In genomic region chr14:32142754-32143437, GRCh38 we compare ENCODE assay signal across 41 cellular contexts. TPM values are rescaled to one million over a fixed set of nuclear protein-coding genes. Genes with fewer than 3 reads are reported as not detected.
"Had no signal": no experiment of that assay in that cellular context is flagged by ENCODE, and none has a peak within 500 bp of the region (broad histone marks: within the 10 kb centered on the region; RNA-seq: fewer than 3 reads in every experiment).

No MANE protein-coding gene starts in this region.

- H3K4me3 Mint-ChIP-seq: activated CD4-positive, alpha-beta memory T cell treated with anti-CD3 and anti-CD28 coated beads for 36 hours; activated CD4-positive, alpha-beta T cell treated with anti-CD3 and anti-CD28 coated beads for 36 hours; activated CD8-positive, alpha-beta T cell treated with anti-CD3 and anti-CD28 coated beads for 36 hours; activated naive CD4-positive, alpha-beta T cell treated with anti-CD3 and anti-CD28 coated beads for 36 hours; activated naive CD8-positive, alpha-beta T cell treated with anti-CD3 and anti-CD28 coated beads for 36 hours; activated T-cell treated with anti-CD3 and anti-CD28 coated beads, Interleukin-2, amount 50 U/mL, for 4 hours; activated T-cell treated with anti-CD3 and anti-CD28 coated beads, Interleukin-2, amount 50 U/mL, for 72 hours; activated T-helper 1 cell treated with anti-CD3 and anti-CD28 coated beads, Interleukin-12 subunit alpha, Interleukin-12 subunit beta, Interleukin-2, Interleukin-4 antibody, amounts not matched to agents 30 ng/mL and 10 ng/mL and 1 ng/mL, durations not matched to agents 14 hours and 24 hours and 36 hours; activated T-helper 17 cell treated with anti-CD3 and anti-CD28 coated beads, Interleukin-2, amount 50 U/mL, for 72 hours; T-helper 1 cell treated with Interleukin-12 subunit alpha and Interleukin-12 subunit beta and Interleukin-4 antibody, amounts not matched to agents 30 μg/mL and 1 μg/mL, for 36 hours; T-helper 2 cell treated with Interferon-gamma antibody and Interleukin-4, amounts not matched to agents 5 μg/mL and 100 μg/mL, for 36 hours had no signal

- H3K27ac Mint-ChIP-seq: activated CD4-positive, alpha-beta memory T cell treated with anti-CD3 and anti-CD28 coated beads for 36 hours; activated CD4-positive, alpha-beta T cell treated with anti-CD3 and anti-CD28 coated beads for 36 hours; activated CD8-positive, alpha-beta T cell treated with anti-CD3 and anti-CD28 coated beads for 36 hours; activated naive CD4-positive, alpha-beta T cell treated with anti-CD3 and anti-CD28 coated beads for 36 hours; activated naive CD4-positive, alpha-beta T cell treated with anti-CD3 and anti-CD28 coated beads, Interleukin-2, amount 50 U/mL, for 72 hours; activated naive CD8-positive, alpha-beta T cell treated with anti-CD3 and anti-CD28 coated beads for 36 hours; activated T-cell treated with anti-CD3 and anti-CD28 coated beads, Interleukin-2, amount 50 U/mL, for 72 hours; activated T-helper 1 cell treated with anti-CD3 and anti-CD28 coated beads, Interleukin-12 subunit alpha, Interleukin-12 subunit beta, Interleukin-2, Interleukin-4 antibody, amounts not matched to agents 30 ng/mL and 10 ng/mL and 1 ng/mL, durations not matched to agents 14 hours and 24 hours and 36 hours; activated T-helper 17 cell treated with anti-CD3 and anti-CD28 coated beads, Interleukin-2, amount 50 U/mL, for 72 hours; T-helper 1 cell treated with Interleukin-12 subunit alpha and Interleukin-12 subunit beta and Interleukin-4 antibody, amounts not matched to agents 30 μg/mL and 1 μg/mL, for 36 hours; T-helper 2 cell treated with Interferon-gamma antibody and Interleukin-4, amounts not matched to agents 5 μg/mL and 100 μg/mL, for 36 hours had no signal

- H3K27me3 ChIP-seq: adrenal gland, body of pancreas, brain microvascular endothelial cell, breast epithelium had no signal

- H3K4me3 ChIP-seq: adrenal gland, body of pancreas, breast epithelium had no signal

- H3K9me3 ChIP-seq: adrenal gland had no signal

- DNase-seq: activated CD4-positive, alpha-beta memory T cell treated with anti-CD3 and anti-CD28 coated beads for 36 hours; activated CD4-positive, alpha-beta T cell treated with anti-CD3 and anti-CD28 coated beads for 1 hour; activated CD4-positive, alpha-beta T cell treated with anti-CD3 and anti-CD28 coated beads for 36 hours; activated CD4-positive, alpha-beta T cell treated with anti-CD3 and anti-CD28 coated beads for 48 hours; activated CD4-positive, alpha-beta T cell treated with anti-CD3 and anti-CD28 coated beads, Interleukin-2, amount 50 U/mL, for 1 hour; activated CD4-positive, alpha-beta T cell treated with anti-CD3 and anti-CD28 coated beads, Interleukin-2, amount 50 U/mL, for 4 hours; activated CD4-positive, CD25-positive, alpha-beta regulatory T cell; activated CD8-positive, alpha-beta memory T cell treated with anti-CD3 and anti-CD28 coated beads, Interleukin-2, amount 50 U/mL, for 4 hours; activated CD8-positive, alpha-beta T cell treated with anti-CD3 and anti-CD28 coated beads for 36 hours; activated effector memory CD4-positive, alpha-beta T cell treated with anti-CD3 and anti-CD28 coated beads, Interleukin-2, amount 50 U/mL, for 16 hours; activated gamma-delta T cell treated with Interleukin-2 at 50 U/mL for 16 hours; activated naive CD4-positive, alpha-beta T cell; activated naive CD4-positive, alpha-beta T cell treated with anti-CD3 and anti-CD28 coated beads for 36 hours; activated naive CD4-positive, alpha-beta T cell treated with anti-CD3 and anti-CD28 coated beads, Interleukin-2, amount 50 U/mL, for 16 hours; activated naive CD8-positive, alpha-beta T cell treated with anti-CD3 and anti-CD28 coated beads for 36 hours; activated T-cell treated with anti-CD3 and anti-CD28 coated beads for 4 hours; activated T-cell treated with anti-CD3 and anti-CD28 coated beads, Interleukin-2, amount 50 U/mL, for 1 hour; activated T-cell treated with anti-CD3 and anti-CD28 coated beads, Interleukin-2, amount 50 U/mL, for 4 hours; activated T-cell treated with anti-CD3 and anti-CD28 coated beads, Interleukin-2, amount 50 U/mL, for 72 hours; adrenal gland; amniotic stem cell; aorta; body of pancreas; brain microvascular endothelial cell; central memory CD4-positive, alpha-beta T cell; T-helper 1 cell; T-helper 2 cell; T-helper 9 cell had no signal

- ATAC-seq: activated CD4-positive, alpha-beta T cell treated with anti-CD3 and anti-CD28 coated beads for 36 hours; activated CD4-positive, CD25-positive, alpha-beta regulatory T cell treated with anti-CD3 and anti-CD28 coated beads, Interleukin-2, amount 50 U/mL, for 24 hours; activated CD8-positive, alpha-beta T cell treated with anti-CD3 and anti-CD28 coated beads for 36 hours; activated naive CD4-positive, alpha-beta T cell treated with anti-CD3 and anti-CD28 coated beads, Interleukin-2, amount 50 U/mL, for 72 hours; activated T-cell treated with anti-CD3 and anti-CD28 coated beads, Interleukin-2, amount 50 U/mL, for 4 hours; activated T-cell treated with anti-CD3 and anti-CD28 coated beads, Interleukin-2, amount 50 U/mL, for 72 hours; activated T-helper 17 cell treated with anti-CD3 and anti-CD28 coated beads, Interleukin-2, amount 50 U/mL, for 72 hours; body of pancreas had no signal

- H3K36me3 ChIP-seq: breast epithelium had no signal

- H3K27me3 Mint-ChIP-seq: activated CD4-positive, alpha-beta memory T cell treated with anti-CD3 and anti-CD28 coated beads for 36 hours; activated CD4-positive, alpha-beta T cell treated with anti-CD3 and anti-CD28 coated beads for 36 hours; activated CD8-positive, alpha-beta T cell treated with anti-CD3 and anti-CD28 coated beads for 36 hours; activated naive CD8-positive, alpha-beta T cell treated with anti-CD3 and anti-CD28 coated beads for 36 hours; activated T-helper 17 cell treated with anti-CD3 and anti-CD28 coated beads, Interleukin-2, amount 50 U/mL, for 72 hours had no signal

- FAIRE-seq: astrocyte, TTC549 had no signal

- H3K9me3 Mint-ChIP-seq: activated naive CD4-positive, alpha-beta T cell treated with anti-CD3 and anti-CD28 coated beads for 36 hours; activated naive CD4-positive, alpha-beta T cell treated with anti-CD3 and anti-CD28 coated beads, Interleukin-2, amount 50 U/mL, for 72 hours; activated naive CD8-positive, alpha-beta T cell treated with anti-CD3 and anti-CD28 coated beads for 36 hours; activated T-cell treated with anti-CD3 and anti-CD28 coated beads, Interleukin-2, amount 50 U/mL, for 4 hours; activated T-cell treated with anti-CD3 and anti-CD28 coated beads, Interleukin-2, amount 50 U/mL, for 72 hours; activated T-helper 17 cell treated with anti-CD3 and anti-CD28 coated beads, Interleukin-2, amount 50 U/mL, for 72 hours had no signal

- H3K4me1 ChIP-seq: adrenal gland, body of pancreas, breast epithelium had no signal

- H3K27ac ChIP-seq: adrenal gland, body of pancreas, brain microvascular endothelial cell, breast epithelium, VCaP had no signal

RNA-seq across cellular contexts. Expression of gene RNU6-7, which starts 58.9 kb away (rescaled TPM):
- total RNA-seq: activated CD4-positive, alpha-beta memory T cell treated with anti-CD3 and anti-CD28 coated beads for 36 hours; activated CD4-positive, alpha-beta T cell treated with anti-CD3 and anti-CD28 coated beads for 36 hours; activated CD8-positive, alpha-beta memory T cell treated with anti-CD3 and anti-CD28 coated beads for 36 hours; activated CD8-positive, alpha-beta T cell treated with anti-CD3 and anti-CD28 coated beads for 36 hours; activated naive CD4-positive, alpha-beta T cell treated with anti-CD3 and anti-CD28 coated beads for 36 hours; activated naive CD4-positive, alpha-beta T cell treated with anti-CD3 and anti-CD28 coated beads, Interleukin-2, amount 50 U/mL, for 72 hours; activated naive CD8-positive, alpha-beta T cell treated with anti-CD3 and anti-CD28 coated beads for 36 hours; activated T-cell treated with anti-CD3 and anti-CD28 coated beads, Interleukin-2, amount 50 U/mL, for 4 hours; activated T-cell treated with anti-CD3 and anti-CD28 coated beads, Interleukin-2, amount 50 U/mL, for 72 hours; activated T-helper 1 cell treated with anti-CD3 and anti-CD28 coated beads, Interleukin-12 subunit alpha, Interleukin-12 subunit beta, Interleukin-2, Interleukin-4 antibody, amounts not matched to agents 30 ng/mL and 10 ng/mL and 1 ng/mL, durations not matched to agents 14 hours and 24 hours and 36 hours; activated T-helper 17 cell treated with anti-CD3 and anti-CD28 coated beads, Interleukin-2, amount 50 U/mL, for 72 hours; adrenal gland; aorta; astrocyte; body of pancreas; breast epithelium; cardiac septum; cerebellum had no signal
- polyA plus RNA-seq: adrenal gland, aorta had no signal
